18 cellular contexts compared by ENCODE assay signal in the genomic region with DNA sequence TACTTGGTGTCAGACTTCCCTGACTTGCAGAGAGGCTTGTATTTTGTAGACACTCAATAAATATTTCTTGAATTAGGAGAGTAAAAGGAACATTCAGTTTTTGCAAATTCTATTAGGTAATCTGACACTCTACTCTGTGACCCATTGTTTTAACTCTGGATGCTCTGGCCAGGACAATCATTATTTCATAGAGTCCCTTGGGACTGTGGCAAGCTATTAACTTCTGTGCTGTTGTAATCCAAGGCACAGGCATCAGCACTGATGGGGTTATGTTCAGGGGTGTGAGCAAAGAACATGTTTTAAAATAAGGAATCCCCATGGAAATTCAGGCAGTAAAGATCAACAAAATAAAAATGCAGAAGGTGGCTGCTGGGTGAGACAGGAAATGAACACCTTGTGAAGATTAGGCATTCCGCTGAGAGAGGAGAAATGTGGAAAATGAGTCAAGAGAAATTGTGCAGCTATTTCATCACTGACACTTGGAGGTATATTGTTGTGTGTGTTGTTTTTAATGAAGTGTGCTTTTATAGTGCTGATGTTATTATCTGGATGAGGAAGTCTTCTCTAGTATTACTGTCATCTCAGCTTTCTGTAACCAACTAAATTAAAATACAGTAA.
DNase-seq lines count a peak whose midpoint lies in the region; ATAC-seq, FAIRE-seq and TF ChIP-seq lines count a peak whose summit lies in the region.
"Had no signal": no experiment of that assay in that cellular context is flagged by ENCODE, and none has a peak within 500 bp of the region (broad histone marks: within the 10 kb centered on the region; RNA-seq: fewer than 3 reads in every experiment).

No MANE protein-coding gene starts in this region.

- ATAC-seq in WTC11 = no peak
- ATAC-seq: GM12878; natural killer cell treated with Interleukin-12 subunit alpha and Interleukin-12 subunit beta and Interleukin-15 and Interleukin-18, amount 100 ng/mL, for 72 hours; stimulated activated effector memory CD8-positive, alpha-beta T cell treated with anti-CD3 and anti-CD28 coated beads, Interleukin-12 subunit alpha, Interleukin-12 subunit beta, amount 100 ng/mL, for 72 hours had no signal

- CTCF ChIA-PET in WTC11 (lab: Charles Lee) = interaction anchor here (2.6 kb wide), 1 partner anchor 121 kb away, joined by 7 read pairs; no protein-coding TSS in a partner anchor

- peaks cover 9% of the 10 kb centered on the region for H3K9me3 Mint-ChIP-seq in WTC11
- H3K9me3 Mint-ChIP-seq: CD4-positive, alpha-beta T cell; natural killer cell treated with Interleukin-12 subunit alpha and Interleukin-12 subunit beta and Interleukin-15 and Interleukin-18, amount 100 ng/mL, for 72 hours; stimulated activated effector memory CD8-positive, alpha-beta T cell treated with anti-CD3 and anti-CD28 coated beads, Interleukin-12 subunit alpha, Interleukin-12 subunit beta, amount 100 ng/mL, for 72 hours had no signal

- no peak overlapping the region for H3K4me3 Mint-ChIP-seq in WTC11
- H3K4me3 Mint-ChIP-seq: CD4-positive, alpha-beta T cell; natural killer cell treated with Interleukin-12 subunit alpha and Interleukin-12 subunit beta and Interleukin-15 and Interleukin-18, amount 100 ng/mL, for 72 hours; stimulated activated effector memory CD8-positive, alpha-beta T cell treated with anti-CD3 and anti-CD28 coated beads, Interleukin-12 subunit alpha, Interleukin-12 subunit beta, amount 100 ng/mL, for 72 hours had no signal

- H2AFZ ChIP-seq in fibroblast of lung (ENCODE audit: low read length) = no peak overlapping the region

- peaks cover 15% of the 10 kb centered on the region for H3K36me3 Mint-ChIP-seq in WTC11
- H3K36me3 Mint-ChIP-seq: natural killer cell treated with Interleukin-12 subunit alpha and Interleukin-12 subunit beta and Interleukin-15 and Interleukin-18, amount 100 ng/mL, for 72 hours had no signal

- no peaks in the 10 kb centered on the region for H4K20me1 ChIP-seq in fibroblast of lung (ENCODE audit: control insufficient read depth, extremely low read depth, insufficient read depth, low read length)

- H3K9ac ChIP-seq in fibroblast of lung (ENCODE audit: insufficient read depth, low read length) = no peak overlapping the region
- H3K9ac ChIP-seq in kidney (ENCODE audit: low read length in 2 of 2) = no peak overlapping the region

- H3K27me3 Mint-ChIP-seq in WTC11 (ENCODE audit: low read depth) = no peaks in the 10 kb centered on the region
- H3K27me3 Mint-ChIP-seq: CD4-positive, alpha-beta T cell; natural killer cell treated with Interleukin-12 subunit alpha and Interleukin-12 subunit beta and Interleukin-15 and Interleukin-18, amount 100 ng/mL, for 72 hours had no signal

- no peaks in the 10 kb centered on the region for H3K4me1 ChIP-seq in fibroblast of lung (ENCODE audit: control insufficient read depth, extremely low read depth, insufficient read depth, low read length)
- no peaks in the 10 kb centered on the region for H3K4me1 ChIP-seq in kidney (ENCODE audit: control insufficient read depth in 1 of 2, insufficient read depth in 1 of 2, low read depth in 1 of 2, low read length in 2 of 2)

- H3K27ac ChIP-seq in fibroblast of lung (ENCODE audit: insufficient read depth, low read length) (no peak overlapping the region), kidney (ENCODE audit: low read depth in 2 of 2, low read length in 2 of 2) (no peak overlapping the region)
- H3K27ac ChIP-seq: cardiac muscle cell had no signal

- no peak overlapping the region for H3K4me3 ChIP-seq in fibroblast of lung (replicated peaks in 1 of 4; ENCODE audit: control extremely low read depth in 1 of 4, insufficient read depth in 1 of 4, low read depth in 3 of 4, low read length in 4 of 4)
- no peak overlapping the region for H3K4me3 ChIP-seq in kidney (ENCODE audit: low read length in 2 of 2)
- H3K4me3 ChIP-seq: cardiac muscle cell, GM12878 had no signal

- no peak overlapping the region for H3K4me2 ChIP-seq in fibroblast of lung (ENCODE audit: extremely low read depth, insufficient read depth, low read length)

- no peaks in the 10 kb centered on the region for H3K36me3 ChIP-seq in fibroblast of lung (ENCODE audit: control insufficient read depth, insufficient read depth, low read length)
- no peaks in the 10 kb centered on the region for H3K36me3 ChIP-seq in kidney (ENCODE audit: control insufficient read depth in 1 of 2, insufficient read depth in 2 of 2, low read length in 2 of 2)
- H3K36me3 ChIP-seq: cardiac muscle cell had no signal

- H3K79me2 ChIP-seq in fibroblast of lung (ENCODE audit: control insufficient read depth, insufficient read depth, low read length) = no peaks in the 10 kb centered on the region

- TF ChIP-seq CTCF in WTC11 (IDR thresholded peaks at IDR 0.05) (no peak), fibroblast of lung (conservative IDR thresholded peaks at IDR 0.05 in 1 of 2, IDR thresholded peaks at IDR 0.05 in 1 of 2; ENCODE audit: low read depth in 1 of 2, low read length in 2 of 2) (no peak), kidney (IDR thresholded peaks at IDR 0.05; ENCODE audit: borderline replicate concordance, extremely low read depth, insufficient read depth) (no peak)

- intact Hi-C loops in kidney (cut with DNase I) = no loop called here

- peak overlapping the region; percentile 6; the same call in 1 of the 2 replicates for H3K27ac Mint-ChIP-seq in WTC11
- H3K27ac Mint-ChIP-seq: CD4-positive, alpha-beta T cell; natural killer cell treated with Interleukin-12 subunit alpha and Interleukin-12 subunit beta and Interleukin-15 and Interleukin-18, amount 100 ng/mL, for 72 hours; stimulated activated effector memory CD8-positive, alpha-beta T cell treated with anti-CD3 and anti-CD28 coated beads, Interleukin-12 subunit alpha, Interleukin-12 subunit beta, amount 100 ng/mL, for 72 hours had no signal

- FAIRE-seq in kidney (lab: Jason Lieb, UNC) = no peak
- FAIRE-seq: GM12878 had no signal

- H3K27me3 ChIP-seq in fibroblast of lung (ENCODE audit: control insufficient read depth, insufficient read depth, low read length) = no peaks in the 10 kb centered on the region
- H3K27me3 ChIP-seq: cardiac muscle cell had no signal

- no peaks in the 10 kb centered on the region for H3K9me3 ChIP-seq in fibroblast of lung (ENCODE audit: control insufficient read depth, insufficient read depth, low read depth, low read length)
- no peaks in the 10 kb centered on the region for H3K9me3 ChIP-seq in kidney (ENCODE audit: control insufficient read depth in 1 of 2, low read length in 2 of 2)

- POLR2A ChIA-PET in WTC11 (lab: Charles Lee) = no interaction called here

- DNase-seq in LHCN-M2 (ENCODE audit: low read depth) = peak; percentile 71
- no peak for DNase-seq in WTC11 (ENCODE audit: low spot score)
- DNase-seq in fibroblast of lung (ENCODE audit: low read depth in 2 of 2) = peak; percentile 28 to 29
- DNase-seq in renal cortical epithelial cell (ENCODE audit: low read depth) = peak; percentile 9
- no peak for DNase-seq in HPDE6-E6E7 (ENCODE audit: extremely low spot score)
- no peak for DNase-seq in kidney
- DNase-seq in DMS53 treated with DMSO at 0.1 percent for 48 hours (lab: John Stamatoyannopoulos, UW; ENCODE audit: unreplicated experiment) = no peak
- DNase-seq in islet precursor cell = no peak
- DNase-seq: activated CD8-positive, alpha-beta memory T cell treated with anti-CD3 and anti-CD28 coated beads for 24 hours; activated gamma-delta T cell treated with Interleukin-2 at 50 U/mL for 16 hours; CD4-positive, alpha-beta T cell; NCI-H2029; NCI-H748 treated with DMSO at 0.1 percent for 48 hours; retina had no signal

- H3K4me1 Mint-ChIP-seq in WTC11 = peaks cover 27% of the 10 kb centered on the region
- H3K4me1 Mint-ChIP-seq: stimulated activated effector memory CD8-positive, alpha-beta T cell treated with anti-CD3 and anti-CD28 coated beads, Interleukin-12 subunit alpha, Interleukin-12 subunit beta, amount 100 ng/mL, for 72 hours had no signal

TF ChIP-seq in WTC11, 78 proteins besides CTCF, POLR2A, EP300 and RAD21:
- TF ChIP-seq MXD4 (CRISPR knock-in tag; IDR thresholded peaks at IDR 0.05; ENCODE audit: borderline replicate concordance) (no peak), ZNF423 (CRISPR knock-in tag; IDR thresholded peaks at IDR 0.05) (no peak), TEAD4 (CRISPR knock-in tag; IDR thresholded peaks at IDR 0.05) (no peak), MAX (CRISPR knock-in tag; IDR thresholded peaks at IDR 0.05) (no peak), IRF2 (CRISPR knock-in tag; IDR thresholded peaks at IDR 0.05; ENCODE audit: borderline replicate concordance, low read depth) (no peak), EMX1 (CRISPR knock-in tag; IDR thresholded peaks at IDR 0.05) (no peak), MLX (CRISPR knock-in tag; IDR thresholded peaks at IDR 0.05) (no peak), ELF4 (CRISPR knock-in tag; IDR thresholded peaks at IDR 0.05; ENCODE audit: low read depth) (no peak), ETV6 (CRISPR knock-in tag; IDR thresholded peaks at IDR 0.05) (no peak), NFATC4 (CRISPR knock-in tag; IDR thresholded peaks at IDR 0.05) (no peak), CREM (CRISPR knock-in tag; IDR thresholded peaks at IDR 0.05) (no peak), ZBTB21 (CRISPR knock-in tag; IDR thresholded peaks at IDR 0.05; ENCODE audit: borderline replicate concordance) (no peak)
- TF ChIP-seq, protein P1, sequence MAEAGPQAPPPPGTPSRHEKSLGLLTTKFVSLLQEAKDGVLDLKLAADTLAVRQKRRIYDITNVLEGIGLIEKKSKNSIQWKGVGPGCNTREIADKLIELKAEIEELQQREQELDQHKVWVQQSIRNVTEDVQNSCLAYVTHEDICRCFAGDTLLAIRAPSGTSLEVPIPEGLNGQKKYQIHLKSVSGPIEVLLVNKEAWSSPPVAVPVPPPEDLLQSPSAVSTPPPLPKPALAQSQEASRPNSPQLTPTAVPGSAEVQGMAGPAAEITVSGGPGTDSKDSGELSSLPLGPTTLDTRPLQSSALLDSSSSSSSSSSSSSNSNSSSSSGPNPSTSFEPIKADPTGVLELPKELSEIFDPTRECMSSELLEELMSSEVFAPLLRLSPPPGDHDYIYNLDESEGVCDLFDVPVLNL (CRISPR knock-in tag; IDR thresholded peaks at IDR 0.05; ENCODE audit: borderline replicate concordance, low read depth) = no peak

Comparison
In these comparisons a context has a peak if more than half of its experiments do, and no peak if none do; other contexts are left out.
1. DNase-seq: peak in LHCN-M2 (single experiment), fibroblast of lung (2 of 2) and renal cortical epithelial cell (single experiment); none in WTC11 (single experiment), HPDE6-E6E7 (single experiment), kidney (single experiment), DMS53 treated with DMSO at 0.1 percent for 48 hours (single experiment) and islet precursor cell (single experiment).